21 cellular contexts compared by ENCODE assay signal in the genomic region with DNA sequence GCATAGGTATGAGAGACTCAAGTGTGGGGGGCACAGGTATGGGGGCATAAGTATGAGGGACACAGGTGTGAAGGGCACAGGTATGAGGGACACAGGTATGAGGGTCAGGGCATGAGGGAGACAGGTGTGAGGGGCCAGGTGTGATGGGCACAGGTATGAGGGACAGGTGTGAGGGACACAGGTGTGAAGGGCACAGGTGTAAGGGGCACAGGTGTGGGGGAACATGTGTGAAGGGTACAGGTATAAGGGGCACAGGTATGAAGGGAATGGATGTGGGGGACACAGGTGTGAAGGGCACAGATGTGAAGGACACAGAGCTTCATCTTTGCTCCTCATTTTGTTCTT. TPM values are rescaled to one million over a fixed set of nuclear protein-coding genes. Genes with fewer than 3 reads are reported as not detected.
DNase-seq lines count a peak whose midpoint lies in the region; ATAC-seq and TF ChIP-seq lines count a peak whose summit lies in the region.
"Had no signal": no experiment of that assay in that cellular context is flagged by ENCODE, and none has a peak within 500 bp of the region (broad histone marks: within the 10 kb centered on the region; RNA-seq: fewer than 3 reads in every experiment).

No MANE protein-coding gene starts in this region.

- H4K91ac ChIP-seq in neuronal stem cell (ENCODE audit: low read depth, low read length, poor library complexity) (no peak overlapping the region), mesenchymal stem cell (ENCODE audit: low read length) (no peak overlapping the region)

- H3K4me3 Mint-ChIP-seq in activated naive CD8-positive, alpha-beta T cell treated with anti-CD3 and anti-CD28 coated beads, Interleukin-2, amount 50 U/mL, for 24 hours: no peak overlapping the region
- no peak overlapping the region for H3K4me3 Mint-ChIP-seq in activated naive CD8-positive, alpha-beta T cell treated with anti-CD3 and anti-CD28 coated beads for 36 hours
- H3K4me3 Mint-ChIP-seq: CD4-positive, alpha-beta T cell; GM23338; IgD-negative memory B cell had no signal

- TF ChIP-seq CTCF in hepatocyte (IDR thresholded peaks at IDR 0.05; ENCODE audit: poor library complexity): no peak
- TF ChIP-seq CTCF in upper lobe of right lung (IDR thresholded peaks at IDR 0.05): no peak

- H3K27ac Mint-ChIP-seq in activated naive CD8-positive, alpha-beta T cell treated with anti-CD3 and anti-CD28 coated beads, Interleukin-2, amount 50 U/mL, for 24 hours: no peak overlapping the region
- H3K27ac Mint-ChIP-seq in activated naive CD8-positive, alpha-beta T cell treated with anti-CD3 and anti-CD28 coated beads for 36 hours: no peak overlapping the region
- H3K27ac Mint-ChIP-seq: CD4-positive, alpha-beta T cell; GM23338; IgD-negative memory B cell had no signal

- H3K4me1 Mint-ChIP-seq in activated naive CD8-positive, alpha-beta T cell treated with anti-CD3 and anti-CD28 coated beads, Interleukin-2, amount 50 U/mL, for 24 hours: no peaks in the 10 kb centered on the region
- H3K4me1 Mint-ChIP-seq in activated naive CD8-positive, alpha-beta T cell treated with anti-CD3 and anti-CD28 coated beads for 36 hours: no peaks in the 10 kb centered on the region
- H3K4me1 Mint-ChIP-seq: GM23338 had no signal

- H2BK5ac ChIP-seq in neuronal stem cell (ENCODE audit: low read length) (no peak overlapping the region), mesenchymal stem cell (ENCODE audit: low read depth, low read length, poor library complexity, severe bottlenecking) (no peak overlapping the region)

- H3K27me3 Mint-ChIP-seq in activated naive CD8-positive, alpha-beta T cell treated with anti-CD3 and anti-CD28 coated beads, Interleukin-2, amount 50 U/mL, for 24 hours: peaks cover 4% of the 10 kb centered on the region
- H3K27me3 Mint-ChIP-seq in activated naive CD8-positive, alpha-beta T cell treated with anti-CD3 and anti-CD28 coated beads for 36 hours: no peaks in the 10 kb centered on the region

- in situ Hi-C loops in HAP-1 (cut with MboI; ENCODE audit: low sequenced_read_pairs): no loop called here

- H3K79me1 ChIP-seq in neuronal stem cell (ENCODE audit: low read depth, low read length) (no peaks in the 10 kb centered on the region), mesenchymal stem cell (replicated peaks; ENCODE audit: low read length, poor library complexity, severe bottlenecking) (no peaks in the 10 kb centered on the region)

- intact Hi-C loops in upper lobe of right lung (cut with DNase I): no loop called here

- H3K79me2 ChIP-seq in hepatocyte: no peaks in the 10 kb centered on the region

- H3K36me3 Mint-ChIP-seq in activated naive CD8-positive, alpha-beta T cell treated with anti-CD3 and anti-CD28 coated beads, Interleukin-2, amount 50 U/mL, for 24 hours (ENCODE audit: low read depth): no peaks in the 10 kb centered on the region
- H3K36me3 Mint-ChIP-seq in activated naive CD8-positive, alpha-beta T cell treated with anti-CD3 and anti-CD28 coated beads for 36 hours: no peaks in the 10 kb centered on the region
- H3K36me3 Mint-ChIP-seq: IgD-negative memory B cell had no signal

- H2BK15ac ChIP-seq in neuronal stem cell (ENCODE audit: low read length) (no peak overlapping the region), mesenchymal stem cell (ENCODE audit: low read depth, poor library complexity, severe bottlenecking) (no peak overlapping the region)

- no peak overlapping the region for H2BK12ac ChIP-seq in neuronal stem cell (ENCODE audit: low read length)
- no peak overlapping the region for H2BK12ac ChIP-seq in mesenchymal stem cell (ENCODE audit: low read length in 2 of 2)

- H3K9ac ChIP-seq in neuronal stem cell (ENCODE audit: low read depth, low read length, poor library complexity) (peak overlapping the region; percentile 13), mesenchymal stem cell (ENCODE audit: low read length) (no peak overlapping the region)

- H2BK120ac ChIP-seq in neuronal stem cell (ENCODE audit: low read depth, low read length) (no peak overlapping the region), mesenchymal stem cell (ENCODE audit: low read depth, low read length) (no peak overlapping the region)

- H3K9me3 ChIP-seq in hepatocyte (ENCODE audit: low read depth): no peaks in the 10 kb centered on the region
- no peaks in the 10 kb centered on the region for H3K9me3 ChIP-seq in neuronal stem cell (replicated peaks in 1 of 2; ENCODE audit: control insufficient read depth in 2 of 2, insufficient read depth in 1 of 2, low read depth in 1 of 2, low read length in 2 of 2)
- H3K9me3 ChIP-seq in upper lobe of right lung: no peaks in the 10 kb centered on the region
- H3K9me3 ChIP-seq in mesenchymal stem cell (ENCODE audit: control insufficient read depth, low read length): no peaks in the 10 kb centered on the region
- H3K9me3 ChIP-seq in HAP-1: no peaks in the 10 kb centered on the region
- H3K9me3 ChIP-seq: A549 had no signal

- H3K4me1 ChIP-seq in hepatocyte (ENCODE audit: insufficient read depth) (no peaks in the 10 kb centered on the region), neuronal stem cell (ENCODE audit: control insufficient read depth in 2 of 2, insufficient read depth in 1 of 2, low read depth in 1 of 2, low read length in 2 of 2) (no peaks in the 10 kb centered on the region), upper lobe of right lung (no peaks in the 10 kb centered on the region), mesenchymal stem cell (ENCODE audit: control insufficient read depth, insufficient read depth, low read depth, low read length) (no peaks in the 10 kb centered on the region), HAP-1 (no peaks in the 10 kb centered on the region)
- H3K4me1 ChIP-seq: A549 had no signal

- H3K36me3 ChIP-seq in hepatocyte (replicated peaks; ENCODE audit: insufficient read depth, low read depth) (no peaks in the 10 kb centered on the region), neuronal stem cell (replicated peaks in 1 of 2; ENCODE audit: control insufficient read depth in 2 of 2, insufficient read depth in 2 of 2, low read length in 2 of 2) (no peaks in the 10 kb centered on the region), upper lobe of right lung (no peaks in the 10 kb centered on the region), mesenchymal stem cell (ENCODE audit: control insufficient read depth in 1 of 2, insufficient read depth in 2 of 2, low read depth in 1 of 2, low read length in 2 of 2) (no peaks in the 10 kb centered on the region), HAP-1 (replicated peaks) (no peaks in the 10 kb centered on the region)

- H3K18ac ChIP-seq in neuronal stem cell (ENCODE audit: low read length) (no peak overlapping the region), mesenchymal stem cell (ENCODE audit: low read depth in 1 of 2, low read length in 2 of 2) (no peak overlapping the region)

- H3K27ac ChIP-seq in hepatocyte (peak overlapping the region; percentile 81), neuronal stem cell (replicated peaks; ENCODE audit: low read length) (no peak overlapping the region), upper lobe of right lung (no peak overlapping the region), mesenchymal stem cell (ENCODE audit: low read length, poor library complexity, severe bottlenecking) (no peak overlapping the region)
- H3K27ac ChIP-seq: 22Rv1, A549, C4-2B had no signal

- no peak overlapping the region for H3K4ac ChIP-seq in neuronal stem cell (ENCODE audit: low read length)
- H3K4ac ChIP-seq in mesenchymal stem cell (ENCODE audit: low read depth in 1 of 2, low read length in 2 of 2): no peak overlapping the region

- no peaks in the 10 kb centered on the region for H3K27me3 ChIP-seq in hepatocyte
- H3K27me3 ChIP-seq in neuronal stem cell (ENCODE audit: control insufficient read depth in 3 of 3, insufficient read depth in 3 of 3, low read depth in 1 of 3, low read length in 3 of 3): no peaks in the 10 kb centered on the region
- no peaks in the 10 kb centered on the region for H3K27me3 ChIP-seq in upper lobe of right lung
- H3K27me3 ChIP-seq in mesenchymal stem cell (ENCODE audit: control insufficient read depth in 1 of 2, insufficient read depth in 1 of 2, low read length in 2 of 2): peaks cover 0 to 8% of the 10 kb centered on the region in 2 experiments
- H3K27me3 ChIP-seq in HAP-1 (ENCODE audit: low read depth): no peaks in the 10 kb centered on the region

- no peaks in the 10 kb centered on the region for H3K9me2 ChIP-seq in hepatocyte (replicated peaks; ENCODE audit: insufficient read depth)

- peak; percentile 33 for ATAC-seq in activated naive CD8-positive, alpha-beta T cell treated with anti-CD3 and anti-CD28 coated beads, Interleukin-2, amount 50 U/mL, for 24 hours
- peak; percentile 44 for ATAC-seq in upper lobe of right lung
- ATAC-seq: A549, GM23338, HCT116, HepG2 had no signal

- H3K4me3 ChIP-seq in hepatocyte (no peak overlapping the region), neuronal stem cell (ENCODE audit: low read length in 2 of 2) (no peak overlapping the region), upper lobe of right lung (no peak overlapping the region), mesenchymal stem cell (ENCODE audit: insufficient read depth in 1 of 2, low read depth in 1 of 2, low read length in 2 of 2) (no peak overlapping the region), HAP-1 (no peak overlapping the region)
- H3K4me3 ChIP-seq: A549, GM23338 had no signal

- H4K8ac ChIP-seq in neuronal stem cell (ENCODE audit: low read depth, low read length): no peak overlapping the region
- H4K8ac ChIP-seq in mesenchymal stem cell (ENCODE audit: low read length): no peak overlapping the region

- H3K14ac ChIP-seq in neuronal stem cell (ENCODE audit: low read length): no peak overlapping the region
- H3K14ac ChIP-seq in mesenchymal stem cell (ENCODE audit: low read length in 2 of 2): no peak overlapping the region

- H2AFZ ChIP-seq in hepatocyte: no peak overlapping the region
- H2AFZ ChIP-seq in neuronal stem cell (ENCODE audit: low read length): no peak overlapping the region
- H2AFZ ChIP-seq in mesenchymal stem cell (ENCODE audit: low read depth, low read length): no peak overlapping the region
- H2AFZ ChIP-seq: GM23338 had no signal

- H3K9me3 Mint-ChIP-seq in activated naive CD8-positive, alpha-beta T cell treated with anti-CD3 and anti-CD28 coated beads, Interleukin-2, amount 50 U/mL, for 24 hours: no peaks in the 10 kb centered on the region
- no peaks in the 10 kb centered on the region for H3K9me3 Mint-ChIP-seq in activated naive CD8-positive, alpha-beta T cell treated with anti-CD3 and anti-CD28 coated beads for 36 hours
- H3K9me3 Mint-ChIP-seq: CD4-positive, alpha-beta T cell; GM23338 had no signal

- H3K23ac ChIP-seq in neuronal stem cell (ENCODE audit: low read depth, low read length, poor library complexity): no peak overlapping the region
- H3K23ac ChIP-seq in mesenchymal stem cell (ENCODE audit: low read length in 2 of 2): no peak overlapping the region

- no peak for DNase-seq in activated naive CD8-positive, alpha-beta T cell treated with anti-CD3 and anti-CD28 coated beads, Interleukin-2, amount 50 U/mL, for 24 hours
- DNase-seq in activated naive CD8-positive, alpha-beta T cell treated with anti-CD3 and anti-CD28 coated beads for 36 hours: no peak
- DNase-seq in hepatocyte (ENCODE audit: low spot score) (no peak), neuronal stem cell (ENCODE audit: low spot score) (no peak), upper lobe of right lung (no peak), mesenchymal stem cell (no peak), occipital lobe (lab: John Stamatoyannopoulos, UW) (no peak), HAP-1 (ENCODE audit: low spot score in 2 of 2) (no peak)
- DNase-seq: AML-193; CD4-positive, alpha-beta T cell; DMS153; DMS79 treated with DMSO at 0.1 percent for 48 hours; GF-D8 had no signal

- peak overlapping the region; percentile 41 for H3K4me2 ChIP-seq in hepatocyte
- H3K4me2 ChIP-seq in neuronal stem cell (ENCODE audit: insufficient read depth, low read length, poor library complexity, severe bottlenecking): no peak overlapping the region
- H3K4me2 ChIP-seq in mesenchymal stem cell (ENCODE audit: low read length, poor library complexity, severe bottlenecking): no peak overlapping the region
- H3K4me2 ChIP-seq: A549, GM23338 had no signal

- no peaks in the 10 kb centered on the region for H4K20me1 ChIP-seq in hepatocyte (ENCODE audit: insufficient read depth, poor library complexity, severe bottlenecking)

- H2AK5ac ChIP-seq in neuronal stem cell (ENCODE audit: low read depth, low read length): no peak overlapping the region
- no peak overlapping the region for H2AK5ac ChIP-seq in mesenchymal stem cell (ENCODE audit: low read length, severe bottlenecking)

RNA-seq across cellular contexts. Expression of a gene that starts 41.2 kb away (rescaled TPM):
- under 1 TPM in 1 of 2 experiments, not detected in 1; 0.04 TPM for total RNA-seq in activated naive CD8-positive, alpha-beta T cell treated with anti-CD3 and anti-CD28 coated beads for 36 hours
- 1.7 and 1.8 TPM in 2 replicates for total RNA-seq in hepatocyte
- polyA plus RNA-seq in hepatocyte: 0.95 and 1.1 TPM in 2 replicates
- 0.61 TPM for polyA plus RNA-seq in neuronal stem cell (2013, experiment 1 of 2)
- polyA plus RNA-seq in neuronal stem cell (2013, experiment 2 of 2): 0.40 TPM
- 0.06 TPM for total RNA-seq in upper lobe of right lung
- not detected for polyA plus RNA-seq in mesenchymal stem cell (2013, experiment 1 of 2)
- not detected for polyA plus RNA-seq in mesenchymal stem cell (2013, experiment 2 of 2)
- total RNA-seq in occipital lobe: 77.4 TPM
- total RNA-seq: CD4-positive, alpha-beta T cell; HepG2 had no signal
- polyA plus RNA-seq: BJ, HepG2 had no signal

Comparison
In these comparisons a context has a peak if more than half of its experiments do, and no peak if none do; other contexts are left out.
1. RNA of a gene that starts 41.2 kb away (total RNA-seq): 77.4 TPM in occipital lobe (single experiment); 1.7 to 1.8 TPM in hepatocyte, 0.06 TPM in upper lobe of right lung (single experiment) and 0.04 TPM in activated naive CD8-positive, alpha-beta T cell treated with anti-CD3 and anti-CD28 coated beads for 36 hours; every median in the first group is over 10 times any median in the second.